ENCODE assay signal across 11 cellular contexts in genomic region chr1:214558002-214558770, GRCh38. TPM values are rescaled to one million over a fixed set of nuclear protein-coding genes. Genes with fewer than 3 reads are reported as not detected.
DNase-seq lines count a peak whose midpoint lies in the region; ATAC-seq, FAIRE-seq and TF ChIP-seq lines count a peak whose summit lies in the region.
"Had no signal": no experiment of that assay in that cellular context is flagged by ENCODE, and none has a peak within 500 bp of the region (broad histone marks: within the 10 kb centered on the region; RNA-seq: fewer than 3 reads in every experiment).

No MANE protein-coding gene starts in this region.

- H3K36me3 Mint-ChIP-seq in MCF 10A (ENCODE audit: insufficient read depth, unreplicated experiment) = no peaks in the 10 kb centered on the region

- TF ChIP-seq CTCF in MCF 10A (IDR thresholded peaks at IDR 0.05; ENCODE audit: unreplicated experiment) (no peak), breast epithelium (IDR thresholded peaks at IDR 0.05) (no peak), tibial nerve (IDR thresholded peaks at IDR 0.05) (no peak)

- H3K4me3 ChIP-seq in breast epithelium = no peak overlapping the region
- no peak overlapping the region for H3K4me3 ChIP-seq in MG63
- H3K4me3 ChIP-seq in tibial nerve = no peak overlapping the region

- peaks cover 20% of the 10 kb centered on the region for H3K4me1 Mint-ChIP-seq in MCF 10A (ENCODE audit: insufficient read depth, unreplicated experiment)
- H3K4me1 Mint-ChIP-seq: activated CD4-positive, alpha-beta memory T cell treated with anti-CD3 and anti-CD28 coated beads, Interleukin-2, amount 10 ng/mL, durations not matched to agents 7 days and 5 days had no signal

- TF ChIP-seq POLR2A in breast epithelium (IDR thresholded peaks at IDR 0.05) = no peak
- no peak for TF ChIP-seq POLR2A in tibial nerve (IDR thresholded peaks at IDR 0.05)

- intact Hi-C loops in MCF 10A (cut with micrococcal nuclease) (no loop called here), breast epithelium (cut with DNase I; ENCODE audit: low total_unique reads) (no loop called here)

- no peaks in the 10 kb centered on the region for H3K9me3 Mint-ChIP-seq in MCF 10A (ENCODE audit: unreplicated experiment)
- H3K9me3 Mint-ChIP-seq: activated CD4-positive, alpha-beta memory T cell treated with anti-CD3 and anti-CD28 coated beads, Interleukin-2, amount 10 ng/mL, durations not matched to agents 7 days and 5 days; endodermal cell had no signal

- TF ChIP-seq EP300 in tibial nerve (IDR thresholded peaks at IDR 0.05) = no peak

- FAIRE-seq in urothelium cell line (lab: Jason Lieb, UNC) = peak; percentile 73

- peak overlapping the region; percentile 13 for H3K27ac Mint-ChIP-seq in MCF 10A (ENCODE audit: low read depth, unreplicated experiment)
- H3K27ac Mint-ChIP-seq: activated CD4-positive, alpha-beta memory T cell treated with anti-CD3 and anti-CD28 coated beads, Interleukin-2, amount 10 ng/mL, durations not matched to agents 7 days and 5 days; endodermal cell had no signal

- DNase-seq in MCF 10A (ENCODE audit: unreplicated experiment) (peak; percentile 87), breast epithelium (ENCODE audit: low spot score in 2 of 2) (no peak), MG63 (peak; percentile 88), urothelium cell line (ENCODE audit: low spot score) (peak; percentile 36), 8988T (no peak), NCI-H345 treated with DMSO at 0.1 percent for 48 hours (lab: John Stamatoyannopoulos, UW; ENCODE audit: unreplicated experiment) (no peak), tibial nerve (ENCODE audit: low spot score in 2 of 2) (no peak)
- DNase-seq: activated CD4-positive, alpha-beta memory T cell treated with anti-CD3 and anti-CD28 coated beads, Interleukin-2, amount 10 ng/mL, durations not matched to agents 7 days and 5 days; endodermal cell had no signal

- H3K27ac ChIP-seq in breast epithelium = no peak overlapping the region
- H3K27ac ChIP-seq in tibial nerve = no peak overlapping the region
- H3K27ac ChIP-seq: C4-2B had no signal

- ATAC-seq in esophagus mucosa = peak; percentile 59

- CTCF ChIA-PET in MCF 10A (lab: Yijun Ruan, JAX) = interaction anchor here (0.6 to 2.2 kb wide), 2 partner anchors 173 to 226 kb away, joined by 3 to 8 read pairs; no protein-coding TSS in a partner anchor

- no peaks in the 10 kb centered on the region for H3K27me3 Mint-ChIP-seq in MCF 10A (ENCODE audit: insufficient read depth, unreplicated experiment)

- POLR2A ChIA-PET in MCF 10A (lab: Yijun Ruan, JAX) = interaction anchor here (1.4 to 31.1 kb wide), 4 partner anchors 10 to 93 kb away, joined by 3 to 2189 read pairs (median 448); no protein-coding TSS in a partner anchor

- H3K4me1 ChIP-seq in breast epithelium (no peaks in the 10 kb centered on the region), tibial nerve (peaks cover 0 to under 1% (median 0%) of the 10 kb centered on the region in 4 donors)

- H3K36me3 ChIP-seq in breast epithelium (no peaks in the 10 kb centered on the region), MG63 (no peaks in the 10 kb centered on the region), tibial nerve (no peaks in the 10 kb centered on the region)

- no peak overlapping the region for H3K4me3 Mint-ChIP-seq in MCF 10A (ENCODE audit: unreplicated experiment)
- H3K4me3 Mint-ChIP-seq: activated CD4-positive, alpha-beta memory T cell treated with anti-CD3 and anti-CD28 coated beads, Interleukin-2, amount 10 ng/mL, durations not matched to agents 7 days and 5 days; endodermal cell had no signal

- BruUV-seq in MCF 10A (replicated peaks; lab: Mats Ljungman, UMichigan) = no TSS peak

- H3K27me3 ChIP-seq in breast epithelium (no peaks in the 10 kb centered on the region), MG63 (no peaks in the 10 kb centered on the region), tibial nerve (no peaks in the 10 kb centered on the region)

- WGBS in tibial nerve, 2 donors = 61 to 64% methylated on average over 8 of the region's 8 CpGs

- H3K9me3 ChIP-seq in breast epithelium (no peaks in the 10 kb centered on the region), MG63 (no peaks in the 10 kb centered on the region), tibial nerve (no peaks in the 10 kb centered on the region)

RNA-seq across cellular contexts. Expression of gene PTPN14, which starts 6.8 kb away (rescaled TPM):
- total RNA-seq in MCF 10A (2022) (240 and 243 TPM in 2 replicates), breast epithelium (10 to 100 TPM; 30.4 to 57.4 (median 49.5) TPM), esophagus mucosa (25.3 TPM), tibial nerve (10 to 100 TPM; 25.8 to 47.4 (median 38.2) TPM)
- total RNA-seq in MG63 (2014; rRNA removed; shearing (Covaris generic); ENCODE audit: low replicate concordance) = 41.3 and 45.2 TPM in 2 replicates

RNA-seq across cellular contexts. Expression of gene CENPF, which starts 44.8 kb away (rescaled TPM):
- total RNA-seq in MCF 10A (2022) (88.8 and 135 TPM in 2 replicates), breast epithelium (1 to 10 TPM; 1.3 to 4.0 (median 1.9) TPM), esophagus mucosa (28.1 TPM), tibial nerve (1 to 10 TPM in 2 of 4 donors, under 1 TPM in 2; 0.84 to 4.4 (median 1.1) TPM)
- 43.0 and 64.5 TPM in 2 replicates for total RNA-seq in MG63 (2014; rRNA removed; shearing (Covaris generic); ENCODE audit: low replicate concordance)

Comparison
In these comparisons a context has a peak if more than half of its experiments do, and no peak if none do; other contexts are left out.
1. DNase-seq: peak in MCF 10A (single experiment), MG63 (single experiment) and urothelium cell line (single experiment); none in breast epithelium (0 of 2), 8988T (single experiment), NCI-H345 treated with DMSO at 0.1 percent for 48 hours (single experiment) and tibial nerve (0 of 2).